Comparison of ENCODE assay signal across 18 cellular contexts in genomic region chr1:226762055-226762454, GRCh38.
"Had no signal": no experiment of that assay in that cellular context is flagged by ENCODE, and none has a peak within 500 bp of the region (broad histone marks: within the 10 kb centered on the region; RNA-seq: fewer than 3 reads in every experiment).

No MANE protein-coding gene starts in this region.

- DNase-seq: colonic mucosa; cortex of kidney; effector CD8-positive, alpha-beta T cell; effector memory CD8-positive, alpha-beta T cell; erythroblast; esophagus squamous epithelium; foreskin fibroblast; foreskin melanocyte; heart left ventricle; hypothalamus; left cardiac atrium; left lung; left ventricle myocardium superior; lower lobe of right lung; mesenchymal stem cell; midbrain had no signal

- H3K79me2 ChIP-seq: hepatocyte had no signal

- H3K27me3 ChIP-seq: colonic mucosa, esophagus squamous epithelium, gastroesophageal sphincter, hepatocyte, left lung had no signal

- H3K9me3 ChIP-seq: colonic mucosa, esophagus squamous epithelium, gastroesophageal sphincter, heart left ventricle, left lung, lower lobe of right lung had no signal

- H3K4me3 ChIP-seq: colonic mucosa, esophagus squamous epithelium, gastroesophageal sphincter, heart left ventricle, hepatocyte, left lung, lower lobe of right lung had no signal

- H3K27ac ChIP-seq: colonic mucosa, esophagus squamous epithelium, gastroesophageal sphincter, heart left ventricle, hepatocyte, left lung, lower lobe of right lung had no signal

- H3K36me3 ChIP-seq: colonic mucosa, esophagus squamous epithelium, gastroesophageal sphincter, heart left ventricle, left lung, lower lobe of right lung had no signal

- H3K4me1 ChIP-seq: colonic mucosa, gastroesophageal sphincter, heart left ventricle, left lung, lower lobe of right lung had no signal

- ATAC-seq: effector memory CD8-positive, alpha-beta T cell; gastroesophageal sphincter; heart left ventricle; left cardiac atrium; left lung; left ventricle myocardium superior; lower lobe of right lung had no signal

- H2AFZ ChIP-seq: hepatocyte had no signal

- H3K4me2 ChIP-seq: hepatocyte had no signal
